ENCODE assay signal across 9 cellular contexts in the genomic region with DNA sequence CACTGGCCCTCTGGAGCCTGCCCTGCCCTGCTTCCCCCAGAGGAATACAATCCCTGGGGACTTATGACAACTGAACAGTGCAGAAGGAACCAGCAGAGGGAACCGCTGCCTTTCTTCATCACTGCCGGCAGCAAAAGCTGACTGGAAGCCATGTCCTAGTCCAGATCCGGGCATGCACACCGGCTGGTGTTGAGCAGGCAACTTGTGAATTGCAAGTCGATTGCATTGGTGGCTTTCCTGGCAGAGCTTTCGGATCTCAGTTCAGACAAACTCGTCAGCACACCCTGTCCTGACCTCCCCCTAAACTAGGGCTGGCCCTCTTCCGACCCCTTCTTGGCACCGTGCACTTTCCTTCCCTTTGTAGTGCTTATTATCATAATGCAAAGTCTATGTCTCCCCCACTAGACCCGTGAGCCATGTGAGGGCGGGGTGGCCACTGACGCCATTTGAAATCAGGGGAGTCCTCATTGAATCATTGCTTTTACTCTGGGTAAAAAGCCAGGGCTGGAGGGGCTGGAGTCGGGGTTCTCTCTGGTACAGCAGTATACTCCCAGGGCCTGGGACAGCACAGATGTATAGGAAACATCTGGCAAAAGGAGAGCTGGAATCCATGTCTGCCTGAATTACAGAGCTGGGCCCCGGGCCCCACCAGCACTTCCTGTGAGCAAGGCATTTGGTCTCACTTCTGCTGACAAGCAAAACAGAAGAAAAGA. TPM values are rescaled to one million over a fixed set of nuclear protein-coding genes. Genes with fewer than 3 reads are reported as not detected.
DNase-seq lines count a peak whose midpoint lies in the region; ATAC-seq, FAIRE-seq and TF ChIP-seq lines count a peak whose summit lies in the region.
"Had no signal": no experiment of that assay in that cellular context is flagged by ENCODE, and none has a peak within 500 bp of the region (broad histone marks: within the 10 kb centered on the region; RNA-seq: fewer than 3 reads in every experiment).

No MANE protein-coding gene starts in this region.

- H2BK5ac ChIP-seq in mesendoderm (ENCODE audit: low read length): no peak overlapping the region

- intact Hi-C loops in CD4-positive, alpha-beta memory T cell (cut with micrococcal nuclease): loop anchor here (1.0 kb wide), 1 partner anchor 23 kb away; no protein-coding TSS in a partner anchor
- intact Hi-C loops in OCI-LY7 (cut with micrococcal nuclease; ENCODE audit: unreplicated experiment): loop anchor here (1.0 to 10.0 kb wide), 3 partner anchors 23 to 450 kb away; partner anchors contain the start of genes EMD and FLNA

- H3K4me3 Mint-ChIP-seq in CD4-positive, alpha-beta memory T cell: peak overlapping the region; percentile 86 to 96 (median 95)

- peak overlapping the region; percentile 100 for H3K4me2 ChIP-seq in OCI-LY7 (ENCODE audit: low read length)
- H3K4me2 ChIP-seq in mesendoderm (ENCODE audit: low read length): no peak overlapping the region

- peaks cover 30% of the 10 kb centered on the region; the same call in 1 of the 2 replicates for H3K79me2 ChIP-seq in OCI-LY7 (ENCODE audit: insufficient read depth, low read depth, low read length)
- no peaks in the 10 kb centered on the region for H3K79me2 ChIP-seq in mesendoderm (ENCODE audit: control insufficient read depth, insufficient read depth, low read length)

- H3K4me3 ChIP-seq in CD4-positive, alpha-beta memory T cell (ENCODE audit: low read length in 2 of 2): peak overlapping the region; percentile 72 to 91
- peak overlapping the region; percentile 99 for H3K4me3 ChIP-seq in OCI-LY7 (ENCODE audit: low read depth, low read length, poor library complexity, severe bottlenecking)
- H3K4me3 ChIP-seq in brain microvascular endothelial cell (ENCODE audit: low read depth, low read length): no peak overlapping the region
- H3K4me3 ChIP-seq in mesendoderm (ENCODE audit: low read length): no peak overlapping the region
- H3K4me3 ChIP-seq: pancreas had no signal

- no peaks in the 10 kb centered on the region for H3K9me3 Mint-ChIP-seq in CD4-positive, alpha-beta memory T cell

- peak overlapping the region; percentile 89 to 99 (median 95) for H3K27ac Mint-ChIP-seq in CD4-positive, alpha-beta memory T cell

- H3K18ac ChIP-seq in mesendoderm (ENCODE audit: low read length): no peak overlapping the region

- in situ Hi-C loops in brain microvascular endothelial cell (cut with HindIII; ENCODE audit: low pct_ligation_motif_present, low sequenced_read_pairs): no loop called here

- no peak overlapping the region for H3K4ac ChIP-seq in mesendoderm (ENCODE audit: low read depth, low read length)

- BruUV-seq in OCI-LY7 (replicated peaks; lab: Mats Ljungman, UMichigan): no TSS peak

- no peak overlapping the region for H4K5ac ChIP-seq in mesendoderm (ENCODE audit: low read length)

- no peak overlapping the region for H2AK5ac ChIP-seq in mesendoderm (ENCODE audit: low read length)

- WGBS in mesendoderm (ENCODE audit: extremely low coverage, insufficient coverage, low lambda C conversion rate): no CpG with 5 or more reads among the region's 14 CpGs

- H3K27me3 ChIP-seq in CD4-positive, alpha-beta memory T cell (ENCODE audit: insufficient read depth, low read length): no peaks in the 10 kb centered on the region
- H3K27me3 ChIP-seq in brain microvascular endothelial cell (replicated peaks) (no peaks in the 10 kb centered on the region), mesendoderm (ENCODE audit: insufficient read depth, low read length, poor library complexity) (no peaks in the 10 kb centered on the region)
- H3K27me3 ChIP-seq: pancreas had no signal

- CTCF ChIA-PET in CD4-positive, alpha-beta memory T cell (lab: Charles Lee; ENCODE audit: partially characterized antibody): interaction anchor here (0.7 to 14.9 kb wide), 11 partner anchors 10 to 130 kb away, joined by 3 to 290 read pairs (median 5); partner anchors contain the start of genes IDH3G, NAA10, RENBP and SSR4
- CTCF ChIA-PET in OCI-LY7 (lab: Charles Lee; ENCODE audit: unreplicated experiment): interaction anchor here (0.5 to 1.4 kb wide), 5 partner anchors 10 to 393 kb away, joined by 3 to 11 read pairs (median 3); no protein-coding TSS in a partner anchor

- peaks cover 38% of the 10 kb centered on the region for H3K4me1 ChIP-seq in CD4-positive, alpha-beta memory T cell (ENCODE audit: insufficient read depth, low read length)
- H3K4me1 ChIP-seq in OCI-LY7 (ENCODE audit: insufficient read depth, low read length, poor library complexity, severe bottlenecking) (peaks cover 38% of the 10 kb centered on the region), mesendoderm (ENCODE audit: control insufficient read depth, low read depth, low read length) (peaks cover 3% of the 10 kb centered on the region)

- peaks cover 9% of the 10 kb centered on the region for H3K36me3 ChIP-seq in CD4-positive, alpha-beta memory T cell (ENCODE audit: insufficient read depth, low read length)
- H3K36me3 ChIP-seq in OCI-LY7 (ENCODE audit: insufficient read depth, low read length) (peaks cover 13% of the 10 kb centered on the region), brain microvascular endothelial cell (replicated peaks) (no peaks in the 10 kb centered on the region), mesendoderm (ENCODE audit: control insufficient read depth, insufficient read depth, low read length) (no peaks in the 10 kb centered on the region)
- H3K36me3 ChIP-seq: pancreas had no signal

- no peak overlapping the region for H3K23ac ChIP-seq in mesendoderm (ENCODE audit: low read length)

- POLR2A ChIA-PET in CD4-positive, alpha-beta memory T cell (lab: Charles Lee; ENCODE audit: partially characterized antibody): interaction anchor here (0.8 to 20.6 kb wide), 9 partner anchors 15 to 488 kb away, joined by 3 to 447 read pairs (median 10); partner anchors contain the start of genes AVPR2, HCFC1, IDH3G and NAA10
- POLR2A ChIA-PET in OCI-LY7 (lab: Charles Lee): interaction anchor here (0.6 to 2.4 kb wide), 6 partner anchors 10 to 204 kb away, joined by 3 to 33 read pairs (median 5); partner anchors contain the start of genes HCFC1, IDH3G, NAA10 and SSR4

- peaks cover 10 to 78% (median 47%) of the 10 kb centered on the region in 4 donors for H3K4me1 Mint-ChIP-seq in CD4-positive, alpha-beta memory T cell

- no peak for ATAC-seq in GM21390 (IDR thresholded peaks at IDR 0.05; ENCODE audit: unreplicated experiment)
- ATAC-seq in HG02759 (IDR thresholded peaks at IDR 0.05; ENCODE audit: unreplicated experiment): no peak
- ATAC-seq: pancreas had no signal

- H3K79me1 ChIP-seq in mesendoderm (ENCODE audit: low read length): peaks cover 1% of the 10 kb centered on the region

- H3K27ac ChIP-seq in CD4-positive, alpha-beta memory T cell (ENCODE audit: low read depth, low read length): peak overlapping the region; percentile 98
- H3K27ac ChIP-seq in OCI-LY7 (ENCODE audit: low read depth, low read length, poor library complexity, severe bottlenecking) (peak overlapping the region; percentile 100), brain microvascular endothelial cell (no peak overlapping the region), mesendoderm (ENCODE audit: low read depth, low read length) (no peak overlapping the region)
- H3K27ac ChIP-seq: pancreas had no signal

- peak; percentile 98 for FAIRE-seq in GM12891 (lab: Jason Lieb, UNC)
- FAIRE-seq: pancreas had no signal

- TF ChIP-seq CTCF in OCI-LY7 (conservative IDR thresholded peaks at IDR 0.05; ENCODE audit: low read length) (peak; percentile 62), brain microvascular endothelial cell (IDR thresholded peaks at IDR 0.05; ENCODE audit: low read depth, low read length, missing control alignments) (peak; percentile 44)

- H3K9me3 ChIP-seq in CD4-positive, alpha-beta memory T cell (ENCODE audit: control insufficient read depth in 1 of 2, low read length in 2 of 2): no peaks in the 10 kb centered on the region
- H3K9me3 ChIP-seq in OCI-LY7 (ENCODE audit: low read length): no peaks in the 10 kb centered on the region
- H3K9me3 ChIP-seq: pancreas had no signal

- H3K27me3 Mint-ChIP-seq in CD4-positive, alpha-beta memory T cell: no peaks in the 10 kb centered on the region

- H4K8ac ChIP-seq in mesendoderm (ENCODE audit: low read depth, low read length): no peak overlapping the region

- H3K9ac ChIP-seq in mesendoderm (ENCODE audit: low read length): no peak overlapping the region

- peak in 4 of 5 donors; percentile 54 to 72 (median 58) for DNase-seq in CD4-positive, alpha-beta memory T cell
- no peak for DNase-seq in GM12891 (ENCODE audit: insufficient read length, low spot score)
- peak; percentile 76 for DNase-seq in OCI-LY7 (ENCODE audit: low spot score)
- DNase-seq in brain microvascular endothelial cell: no peak
- DNase-seq in mesendoderm: peak; percentile 69
- DNase-seq in kidney glomerular epithelial cell (lab: John Stamatoyannopoulos, UW): no peak

- H2AFZ ChIP-seq in OCI-LY7 (ENCODE audit: low read length): no peak overlapping the region

- H2BK15ac ChIP-seq in mesendoderm (replicated peaks; ENCODE audit: low read depth): no peak overlapping the region

- peak overlapping the region; percentile 60 for H3K56ac ChIP-seq in mesendoderm (ENCODE audit: low read length)

- no peaks in the 10 kb centered on the region for H4K20me1 ChIP-seq in OCI-LY7 (ENCODE audit: insufficient read depth, low read length)

- H3K36me3 Mint-ChIP-seq in CD4-positive, alpha-beta memory T cell: peaks cover 6 to 34% of the 10 kb centered on the region in 2 donors

- no peak overlapping the region for H2BK120ac ChIP-seq in mesendoderm (ENCODE audit: low read depth, low read length)

- TF ChIP-seq POLR2A in GM12891 (IDR thresholded peaks at IDR 0.05; ENCODE audit: low read depth, low read length): no peak

- H3K9me2 ChIP-seq in OCI-LY7 (ENCODE audit: insufficient read depth, low read length): no peaks in the 10 kb centered on the region

RNA-seq across cellular contexts. Expression of gene ARHGAP4, which starts 1.8 kb away (rescaled TPM):
- total RNA-seq in CD4-positive, alpha-beta memory T cell: 100 to 1,000 TPM; 327 to 330 TPM
- 100 to 1,000 TPM in 1 of 2 donors, 10 to 100 TPM in 1; 65.4 to 117 TPM for polyA plus RNA-seq in CD4-positive, alpha-beta memory T cell
- 57.8 TPM for polyA plus RNA-seq in GM12891 (2012; ENCODE audit: low read depth, missing spikeins)
- total RNA-seq in OCI-LY7 (2014; rRNA removed; shearing (Covaris generic)): 126 and 127 TPM in 2 replicates
- total RNA-seq in OCI-LY7 (2022): 119 and 128 TPM in 2 replicates
- 12.4 TPM for polyA plus RNA-seq in mesendoderm (2013, experiment 1 of 2)
- 12.0 TPM for polyA plus RNA-seq in mesendoderm (2013, experiment 2 of 2)

RNA-seq across cellular contexts. Expression of gene NAA10, which starts 10.5 kb away (rescaled TPM):
- total RNA-seq in CD4-positive, alpha-beta memory T cell: 10 to 100 TPM; 88.9 to 94.9 TPM
- polyA plus RNA-seq in CD4-positive, alpha-beta memory T cell: 10 to 100 TPM; 57.6 to 96.3 TPM
- 87.7 TPM for polyA plus RNA-seq in GM12891 (2012; ENCODE audit: low read depth, missing spikeins)
- 77.5 and 82.7 TPM in 2 replicates for total RNA-seq in OCI-LY7 (2014; rRNA removed; shearing (Covaris generic))
- 90.5 and 105 TPM in 2 replicates for total RNA-seq in OCI-LY7 (2022)
- 120 TPM for polyA plus RNA-seq in mesendoderm (2013, experiment 1 of 2)
- 121 TPM for polyA plus RNA-seq in mesendoderm (2013, experiment 2 of 2)

RNA-seq across cellular contexts. Expression of gene AVPR2, which starts 19.8 kb away (rescaled TPM):
- not detected for total RNA-seq in CD4-positive, alpha-beta memory T cell
- polyA plus RNA-seq in CD4-positive, alpha-beta memory T cell: under 1 TPM in 1 of 2 donors, not detected in 1; 0.15 TPM
- 0.44 TPM for polyA plus RNA-seq in GM12891 (2012; ENCODE audit: low read depth, missing spikeins)
- 0.09 TPM in 1 of 2 replicates, not detected in the other for total RNA-seq in OCI-LY7 (2014; rRNA removed; shearing (Covaris generic))
- 0.46 TPM in 1 of 2 replicates, not detected in the other for total RNA-seq in OCI-LY7 (2022)
- 0.03 TPM for polyA plus RNA-seq in mesendoderm (2013, experiment 1 of 2)
- 0.03 TPM for polyA plus RNA-seq in mesendoderm (2013, experiment 2 of 2)

RNA-seq across cellular contexts. Expression of gene RENBP, which starts 20.1 kb away (rescaled TPM):
- total RNA-seq in CD4-positive, alpha-beta memory T cell: 10 to 100 TPM; 17.2 to 21.3 TPM
- under 1 TPM in 1 of 2 donors, not detected in 1; 0.65 TPM for polyA plus RNA-seq in CD4-positive, alpha-beta memory T cell
- 9.8 TPM for polyA plus RNA-seq in GM12891 (2012; ENCODE audit: low read depth, missing spikeins)
- total RNA-seq in OCI-LY7 (2014; rRNA removed; shearing (Covaris generic)): 2.8 and 3.6 TPM in 2 replicates
- total RNA-seq in OCI-LY7 (2022): 6.2 and 6.8 TPM in 2 replicates
- polyA plus RNA-seq in mesendoderm (2013, experiment 1 of 2): 1.8 TPM
- polyA plus RNA-seq in mesendoderm (2013, experiment 2 of 2): 1.7 TPM

RNA-seq across cellular contexts. Expression of gene L1CAM, which starts 38.3 kb away (rescaled TPM):
- total RNA-seq in CD4-positive, alpha-beta memory T cell: 1 to 10 TPM; 1.0 to 1.8 TPM
- polyA plus RNA-seq in CD4-positive, alpha-beta memory T cell: under 1 TPM; 0.26 to 0.57 TPM
- polyA plus RNA-seq in GM12891 (2012; ENCODE audit: low read depth, missing spikeins): 0.36 TPM
- total RNA-seq in OCI-LY7 (2014; rRNA removed; shearing (Covaris generic)): not detected in 2 replicates
- not detected in 2 replicates for total RNA-seq in OCI-LY7 (2022)
- 11.3 TPM for polyA plus RNA-seq in mesendoderm (2013, experiment 1 of 2)
- polyA plus RNA-seq in mesendoderm (2013, experiment 2 of 2): 10.2 TPM

Comparison
In these comparisons a context has a peak if more than half of its experiments do, and no peak if none do; other contexts are left out.
1. DNase-seq: peak in CD4-positive, alpha-beta memory T cell (4 of 5), OCI-LY7 (single experiment) and mesendoderm (single experiment); none in GM12891 (single experiment), brain microvascular endothelial cell (single experiment) and kidney glomerular epithelial cell (single experiment).
2. H3K27ac ChIP-seq: peak in CD4-positive, alpha-beta memory T cell (single experiment) and OCI-LY7 (single experiment); none in brain microvascular endothelial cell (single experiment) and mesendoderm (single experiment).
3. H3K4me3 ChIP-seq: peak in CD4-positive, alpha-beta memory T cell (2 of 2) and OCI-LY7 (single experiment); none in brain microvascular endothelial cell (single experiment) and mesendoderm (single experiment).